In genomic region chr14:32076278-32077080, GRCh38 we compare ENCODE assay signal across 8 cellular contexts. TPM values are rescaled to one million over a fixed set of nuclear protein-coding genes. Genes with fewer than 3 reads are reported as not detected.
DNase-seq lines count a peak whose midpoint lies in the region; ATAC-seq and TF ChIP-seq lines count a peak whose summit lies in the region.

No MANE protein-coding gene starts in this region.

- no peaks in the 10 kb centered on the region for H3K9me3 Mint-ChIP-seq in progenitor cell of endocrine pancreas (ENCODE audit: low read depth)

- H3K27ac Mint-ChIP-seq in progenitor cell of endocrine pancreas = peak overlapping the region; percentile 99

- peak overlapping the region; percentile 99 for H2AFZ ChIP-seq in SU-DHL-6 (ENCODE audit: low read depth, low read length, severe bottlenecking)

- H4K20me1 ChIP-seq in SU-DHL-6 (ENCODE audit: low read depth, low read length) = peaks cover 7% of the 10 kb centered on the region

- H3K9ac ChIP-seq in SU-DHL-6 (ENCODE audit: low read length) = peak overlapping the region; percentile 64

- H3K4me3 ChIP-seq in HFF-Myc (replicated peaks; ENCODE audit: low read depth, low read length) (peak overlapping the region; percentile 90), SU-DHL-6 (ENCODE audit: insufficient read depth, low read length, poor library complexity, severe bottlenecking) (peak overlapping the region; percentile 83)

- DNase-seq in GM03348 (ENCODE audit: low spot score) (peak; percentile 97), HFF-Myc (ENCODE audit: extremely low read depth, low read depth) (peak; percentile 93), NCI-H1048 (lab: John Stamatoyannopoulos, UW) (peak; percentile 86), amygdala (lab: John Stamatoyannopoulos, UW) (peak; percentile 44 to 97 (median 92)), left ventricle myocardium superior (peak; percentile 98), progenitor cell of endocrine pancreas (ENCODE audit: low spot score, unreplicated experiment) (peak; percentile 96), ureter (ENCODE audit: low spot score) (peak; percentile 96)

- peak overlapping the region; percentile 66 for H3K4me2 ChIP-seq in SU-DHL-6 (ENCODE audit: low read depth, low read length, poor library complexity, severe bottlenecking)

- peaks cover 28% of the 10 kb centered on the region for H3K4me1 Mint-ChIP-seq in progenitor cell of endocrine pancreas (ENCODE audit: low read depth)

- TF ChIP-seq CTCF in HFF-Myc (IDR thresholded peaks at IDR 0.05; ENCODE audit: low read depth, low read length, missing control alignments) (no peak), SU-DHL-6 (IDR thresholded peaks at IDR 0.05; ENCODE audit: insufficient read depth, low read length, poor library complexity, severe bottlenecking) (no peak), progenitor cell of endocrine pancreas (IDR thresholded peaks at IDR 0.05; ENCODE audit: unreplicated experiment) (no peak)

- no peaks in the 10 kb centered on the region for H3K9me2 ChIP-seq in SU-DHL-6 (replicated peaks; ENCODE audit: insufficient read depth, low read length)

- H3K4me3 Mint-ChIP-seq in progenitor cell of endocrine pancreas (ENCODE audit: low read depth) = peak overlapping the region; percentile 93

- ATAC-seq in left ventricle myocardium superior = peak; percentile 91

- H3K9me3 ChIP-seq in SU-DHL-6 (ENCODE audit: insufficient read depth, low read length) = no peaks in the 10 kb centered on the region

- H3K79me2 ChIP-seq in SU-DHL-6 (ENCODE audit: insufficient read depth, low read length) = no peaks in the 10 kb centered on the region

- no peaks in the 10 kb centered on the region for H3K27me3 ChIP-seq in SU-DHL-6 (ENCODE audit: low read length)

- intact Hi-C loops in left ventricle myocardium superior (cut with micrococcal nuclease) = no loop called here

- H3F3A ChIP-seq in SU-DHL-6 (ENCODE audit: insufficient read depth) = peaks cover 15% of the 10 kb centered on the region; the same call in 1 of the 2 replicates

- no peaks in the 10 kb centered on the region for H3K36me3 ChIP-seq in SU-DHL-6 (ENCODE audit: low read length)

- H3K36me3 Mint-ChIP-seq in progenitor cell of endocrine pancreas (ENCODE audit: insufficient read depth) = no peaks in the 10 kb centered on the region

- no peaks in the 10 kb centered on the region for H3K27me3 Mint-ChIP-seq in progenitor cell of endocrine pancreas

- no peak overlapping the region; the same call in 1 of the 2 replicates for H3K27ac ChIP-seq in SU-DHL-6 (ENCODE audit: low read depth, low read length)

RNA-seq across cellular contexts. Expression of gene ARHGAP5, which starts 0.6 kb away (rescaled TPM):
- total RNA-seq in left ventricle myocardium superior = 263 TPM
- 176 and 182 TPM in 2 replicates for total RNA-seq in progenitor cell of endocrine pancreas
- 138 TPM for total RNA-seq in ureter
